In the genomic region with DNA sequence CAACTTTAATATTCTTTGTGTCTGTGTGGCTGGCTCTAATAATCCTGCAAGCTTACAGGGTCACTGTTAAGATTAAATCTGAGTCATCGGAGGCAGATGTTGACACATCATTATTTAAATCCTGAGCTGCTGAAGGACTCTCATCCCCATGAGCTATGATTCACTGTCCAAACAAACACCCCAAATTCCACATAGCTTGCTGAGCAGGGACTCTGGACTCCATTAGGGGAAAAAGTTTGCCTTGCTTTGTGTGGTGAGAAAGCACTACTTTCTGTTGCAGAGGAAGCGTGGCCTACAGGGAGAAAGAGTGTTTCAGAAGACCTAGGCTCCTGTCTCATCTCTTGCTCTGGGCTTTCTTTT, we compare ENCODE assay signal across 11 cellular contexts.
DNase-seq lines count a peak whose midpoint lies in the region; ATAC-seq and TF ChIP-seq lines count a peak whose summit lies in the region.
"Had no signal": no experiment of that assay in that cellular context is flagged by ENCODE, and none has a peak within 500 bp of the region (broad histone marks: within the 10 kb centered on the region; RNA-seq: fewer than 3 reads in every experiment).

No MANE protein-coding gene starts in this region.

- H3K36me3 ChIP-seq in ACC112 (ENCODE audit: insufficient read depth, low read length) (no peaks in the 10 kb centered on the region), WERI-Rb-1 (no peaks in the 10 kb centered on the region)
- no peaks in the 10 kb centered on the region for H3K36me3 ChIP-seq in CD4-positive, alpha-beta memory T cell (ENCODE audit: insufficient read depth, low read length)

- peaks cover 79% of the 10 kb centered on the region for H3K4me1 Mint-ChIP-seq in HFFc6 (ENCODE audit: low read depth)
- peaks cover 5 to 10% (median 8%) of the 10 kb centered on the region in 4 donors for H3K4me1 Mint-ChIP-seq in CD4-positive, alpha-beta memory T cell

- ATAC-seq in GM19455 (IDR thresholded peaks at IDR 0.05; ENCODE audit: unreplicated experiment): no peak

- H3K27me3 Mint-ChIP-seq in HFFc6 (ENCODE audit: insufficient read depth): no peaks in the 10 kb centered on the region; the same call in 1 of the 2 replicates
- H3K27me3 Mint-ChIP-seq in CD4-positive, alpha-beta memory T cell: no peaks in the 10 kb centered on the region

- peaks cover 63% of the 10 kb centered on the region for H3K4me1 ChIP-seq in ACC112 (ENCODE audit: control insufficient read depth, insufficient read depth, low read length, unreplicated experiment)
- peaks cover 14% of the 10 kb centered on the region for H3K4me1 ChIP-seq in CD4-positive, alpha-beta memory T cell (ENCODE audit: insufficient read depth, low read length)

- H3K36me3 Mint-ChIP-seq in HFFc6 (ENCODE audit: low read depth): no peaks in the 10 kb centered on the region
- H3K36me3 Mint-ChIP-seq in CD4-positive, alpha-beta memory T cell: no peaks in the 10 kb centered on the region

- intact Hi-C loops in CD4-positive, alpha-beta memory T cell (cut with micrococcal nuclease): no loop called here

- H2AFZ ChIP-seq in ACC112 (ENCODE audit: low read length, unreplicated experiment): no peak overlapping the region

- CTCF ChIA-PET in CD4-positive, alpha-beta memory T cell (lab: Charles Lee; ENCODE audit: partially characterized antibody): no interaction called here

- peak overlapping the region; percentile 38 for H3K4me3 ChIP-seq in ACC112 (ENCODE audit: low read depth, low read length)
- no peak overlapping the region for H3K4me3 ChIP-seq in WERI-Rb-1 (ENCODE audit: low read depth, low read length)
- no peak overlapping the region for H3K4me3 ChIP-seq in CD4-positive, alpha-beta memory T cell (ENCODE audit: low read length in 2 of 2)

- no peaks in the 10 kb centered on the region for H3K79me2 ChIP-seq in ACC112 (ENCODE audit: control insufficient read depth, insufficient read depth, low read length, unreplicated experiment)

- H3K27me3 ChIP-seq in ACC112 (ENCODE audit: insufficient read depth, low read length) (no peaks in the 10 kb centered on the region), WERI-Rb-1 (ENCODE audit: insufficient read depth, low read depth, severe bottlenecking) (no peaks in the 10 kb centered on the region)
- H3K27me3 ChIP-seq in CD4-positive, alpha-beta memory T cell (ENCODE audit: insufficient read depth, low read length): no peaks in the 10 kb centered on the region

- no peaks in the 10 kb centered on the region for H3K9me3 Mint-ChIP-seq in HFFc6
- H3K9me3 Mint-ChIP-seq in CD4-positive, alpha-beta memory T cell: no peaks in the 10 kb centered on the region
- H3K9me3 Mint-ChIP-seq: H9 had no signal

- peak overlapping the region; percentile 87 for H3K27ac Mint-ChIP-seq in HFFc6
- no peak overlapping the region for H3K27ac Mint-ChIP-seq in CD4-positive, alpha-beta memory T cell
- H3K27ac Mint-ChIP-seq: H9 had no signal

- no peak for TF ChIP-seq CTCF in HFFc6 (IDR thresholded peaks at IDR 0.05)
- no peak for TF ChIP-seq CTCF in WERI-Rb-1 (IDR thresholded peaks at IDR 0.05; ENCODE audit: low read depth, low read length)

- no peaks in the 10 kb centered on the region for H3K9me3 ChIP-seq in WERI-Rb-1 (ENCODE audit: severe bottlenecking)
- no peaks in the 10 kb centered on the region for H3K9me3 ChIP-seq in CD4-positive, alpha-beta memory T cell (ENCODE audit: control insufficient read depth in 1 of 2, low read length in 2 of 2)

- DNase-seq in HFFc6 (peak; percentile 97), WERI-Rb-1 (peak; percentile 44), iPS-NIHi7 (ENCODE audit: extremely low spot score) (peak; percentile 41), T-helper 9 cell (no peak)
- no peak for DNase-seq in effector CD4-positive, alpha-beta T cell
- DNase-seq in CD4-positive, alpha-beta memory T cell: no peak
- DNase-seq: activated naive CD4-positive, alpha-beta T cell; H9; NK-92 treated with Interleukin-12 subunit alpha and Interleukin-12 subunit beta, amount 100 ng/mL, for 24 hours had no signal

- POLR2A ChIA-PET in CD4-positive, alpha-beta memory T cell (lab: Charles Lee; ENCODE audit: partially characterized antibody): interaction anchor here (0.5 kb wide), 1 partner anchor 436 kb away, joined by 3 read pairs; no protein-coding TSS in a partner anchor

- peak overlapping the region; percentile 43; the same call in 1 of the 2 replicates for H3K4me3 Mint-ChIP-seq in HFFc6
- H3K4me3 Mint-ChIP-seq in CD4-positive, alpha-beta memory T cell: no peak overlapping the region
- H3K4me3 Mint-ChIP-seq: H9 had no signal

- H3K27ac ChIP-seq in ACC112 (ENCODE audit: low read depth, low read length) (peak overlapping the region; percentile 73), WERI-Rb-1 (peak overlapping the region; percentile 93)
- H3K27ac ChIP-seq in CD4-positive, alpha-beta memory T cell (ENCODE audit: low read depth, low read length): no peak overlapping the region

Comparison
In these comparisons a context has a peak if more than half of its experiments do, and no peak if none do; other contexts are left out.
1. DNase-seq: peak in HFFc6 (single experiment), WERI-Rb-1 (single experiment) and iPS-NIHi7 (single experiment); none in T-helper 9 cell (single experiment), effector CD4-positive, alpha-beta T cell (single experiment) and CD4-positive, alpha-beta memory T cell (0 of 5).